Comparison of ENCODE assay signal across 26 cellular contexts in the genomic region with DNA sequence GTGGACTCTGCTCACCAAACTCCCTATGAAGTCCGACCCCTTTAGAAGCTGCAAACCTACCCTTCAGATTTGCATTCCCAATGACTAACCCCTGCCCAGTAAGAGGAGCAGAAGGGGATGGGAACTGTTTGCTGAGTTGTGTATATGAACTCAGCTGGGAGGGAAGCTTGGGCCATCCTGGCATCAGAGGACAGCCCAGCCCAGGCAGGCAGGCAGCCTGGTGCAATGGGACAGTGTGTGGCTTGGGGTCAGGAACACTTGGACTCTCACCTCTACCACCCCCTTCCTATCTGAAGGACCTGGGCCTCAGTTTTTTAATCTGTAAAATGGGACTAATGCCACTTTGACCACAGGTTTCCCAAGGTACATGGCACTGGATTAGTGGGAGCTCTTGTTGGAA.
"Had no signal": no experiment of that assay in that cellular context is flagged by ENCODE, and none has a peak within 500 bp of the region (broad histone marks: within the 10 kb centered on the region; RNA-seq: fewer than 3 reads in every experiment).

No MANE protein-coding gene starts in this region.

- H3K4me3 ChIP-seq: cardiac muscle cell, SJCRH30 had no signal

- H3K27ac ChIP-seq: brain microvascular endothelial cell, cardiac muscle cell, RWPE1, SJCRH30, VCaP had no signal

- H3K9me3 ChIP-seq: SJCRH30, SK-N-SH had no signal

- H3K27me3 ChIP-seq: brain microvascular endothelial cell, cardiac muscle cell, SJCRH30 had no signal

- DNase-seq: activated CD4-positive, alpha-beta memory T cell treated with anti-CD3 and anti-CD28 coated beads for 36 hours; activated CD4-positive, alpha-beta T cell treated with anti-CD3 and anti-CD28 coated beads, Interleukin-2, amount 10 ng/mL, durations not matched to agents 7 days and 5 days; activated CD4-positive, CD25-positive, alpha-beta regulatory T cell; activated gamma-delta T cell treated with Interleukin-2 at 50 U/mL for 16 hours; activated naive CD4-positive, alpha-beta T cell treated with anti-CD3 and anti-CD28 coated beads, Interleukin-2, amount 10 ng/mL, durations not matched to agents 7 days and 5 days; activated naive CD8-positive, alpha-beta T cell treated with anti-CD3 and anti-CD28 coated beads for 36 hours; activated T-cell treated with anti-CD3 and anti-CD28 coated beads, Interleukin-2, amount 50 U/mL, for 24 hours; brain microvascular endothelial cell; Karpas-422; MM.1S; NCI-H1105 treated with DMSO at 0.1 percent for 48 hours; NCI-H146; NCI-H1930; NCI-H2107; NCI-H2171 treated with DMSO at 0.1 percent for 48 hours; NCI-H226; NCI-H69; NK-92 treated with Interleukin-12 subunit alpha and Interleukin-12 subunit beta, amount 100 ng/mL, for 24 hours; OCI-M1; Right ventricle myocardium superior; SJCRH30; SK-N-SH; T-helper 1 cell had no signal

- H3K4me1 ChIP-seq: SJCRH30 had no signal

- H3K9ac ChIP-seq: SK-N-SH had no signal

- H3K36me3 ChIP-seq: brain microvascular endothelial cell, cardiac muscle cell, SJCRH30 had no signal
